Comparison of ENCODE assay signal across 19 cellular contexts in the genomic region with DNA sequence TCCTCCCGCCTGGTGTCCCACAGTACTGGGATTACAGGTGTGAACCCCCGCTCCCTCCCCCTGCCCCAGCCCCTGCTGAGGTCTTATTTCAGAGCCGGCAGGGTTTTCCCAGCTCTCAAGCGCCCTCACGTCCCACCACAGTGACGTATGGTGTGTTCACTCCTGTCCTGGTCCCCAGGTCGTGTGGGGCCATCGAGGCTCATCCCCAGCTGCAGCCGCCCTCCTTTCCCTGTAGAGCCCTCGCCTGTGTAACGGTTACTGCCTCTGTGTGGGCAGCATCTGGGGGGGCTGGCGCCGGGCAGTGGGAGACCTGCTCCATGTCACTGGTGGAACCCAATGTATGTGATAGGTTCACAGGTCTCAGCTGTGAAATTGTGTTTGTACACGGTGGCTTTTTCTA. TPM values are rescaled to one million over a fixed set of nuclear protein-coding genes. Genes with fewer than 3 reads are reported as not detected.
DNase-seq lines count a peak whose midpoint lies in the region; ATAC-seq and TF ChIP-seq lines count a peak whose summit lies in the region.
"Had no signal": no experiment of that assay in that cellular context is flagged by ENCODE, and none has a peak within 500 bp of the region (broad histone marks: within the 10 kb centered on the region; RNA-seq: fewer than 3 reads in every experiment).

No MANE protein-coding gene starts in this region.

- ATAC-seq in natural killer cell (no peak), GM19351 (IDR thresholded peaks at IDR 0.05; ENCODE audit: unreplicated experiment) (no peak)
- ATAC-seq in natural killer cell treated with Interleukin-12 subunit alpha and Interleukin-12 subunit beta and Interleukin-15 and Interleukin-18, amount 100 ng/mL, for 72 hours: no peak

- no peaks in the 10 kb centered on the region for H3K36me3 ChIP-seq in neural progenitor cell
- H3K36me3 ChIP-seq in OCI-LY7 (ENCODE audit: insufficient read depth, low read length): peaks cover 7% of the 10 kb centered on the region
- H3K36me3 ChIP-seq: neutrophil had no signal

- no peak overlapping the region for H3K27ac Mint-ChIP-seq in natural killer cell
- peak overlapping the region in 1 of 2 donors; percentile 75 for H3K27ac Mint-ChIP-seq in natural killer cell treated with Interleukin-12 subunit alpha and Interleukin-12 subunit beta and Interleukin-15 and Interleukin-18, amount 100 ng/mL, for 72 hours
- H3K27ac Mint-ChIP-seq in neural progenitor cell: peak overlapping the region; percentile 79

- H3K4me1 ChIP-seq in neural progenitor cell: peaks cover 45% of the 10 kb centered on the region
- peaks cover 21% of the 10 kb centered on the region for H3K4me1 ChIP-seq in OCI-LY7 (ENCODE audit: insufficient read depth, low read length, poor library complexity, severe bottlenecking)

- H3K9me3 ChIP-seq in neural progenitor cell (ENCODE audit: low read depth): no peaks in the 10 kb centered on the region
- peaks cover 22% of the 10 kb centered on the region for H3K9me3 ChIP-seq in OCI-LY7 (ENCODE audit: low read length)

- H3K4me3 ChIP-seq in coronary artery: peak overlapping the region; percentile 46
- H3K4me3 ChIP-seq in neural progenitor cell: no peak overlapping the region
- H3K4me3 ChIP-seq in OCI-LY7 (ENCODE audit: low read depth, low read length, poor library complexity, severe bottlenecking): no peak overlapping the region
- H3K4me3 ChIP-seq: lung, SK-N-MC, smooth muscle cell, stomach had no signal

- no peaks in the 10 kb centered on the region for H3K27me3 ChIP-seq in neural progenitor cell
- H3K27me3 ChIP-seq: neutrophil, stomach had no signal

- CTCF ChIA-PET in GM10248 (lab: Yijun Ruan, JAX) (no interaction called here), OCI-LY7 (lab: Charles Lee; ENCODE audit: unreplicated experiment) (no interaction called here)

- H3K4me2 ChIP-seq in neural progenitor cell (peak overlapping the region; percentile 10), OCI-LY7 (ENCODE audit: low read length) (no peak overlapping the region)
- H3K4me2 ChIP-seq: smooth muscle cell had no signal

- H2AFZ ChIP-seq in neural progenitor cell (replicated peaks) (no peak overlapping the region), OCI-LY7 (ENCODE audit: low read length) (no peak overlapping the region)

- H3K9me2 ChIP-seq in OCI-LY7 (ENCODE audit: insufficient read depth, low read length): no peaks in the 10 kb centered on the region

- DNase-seq in natural killer cell (no peak), coronary artery (ENCODE audit: low spot score) (no peak), neural progenitor cell (ENCODE audit: low spot score) (no peak), GM10248 (ENCODE audit: extremely low spot score) (no peak), OCI-LY7 (ENCODE audit: low spot score) (no peak), GM13977 (ENCODE audit: low spot score) (no peak)
- DNase-seq in natural killer cell treated with Interleukin-12 subunit alpha and Interleukin-12 subunit beta and Interleukin-15 and Interleukin-18, amount 100 ng/mL, for 72 hours (ENCODE audit: low spot score): no peak
- DNase-seq: activated CD8-positive, alpha-beta memory T cell treated with anti-CD3 and anti-CD28 coated beads, Interleukin-2, amount 50 U/mL, for 4 hours; cortex of kidney; DMS79; HCEC 1CT; KG1; NCI-H1436; stomach had no signal

- in situ Hi-C loops in GM13977 (cut with MboI; ENCODE audit: low pct_unique_long_range_greater_than_20kb, low sequenced_read_pairs, unreplicated experiment): no loop called here

- intact Hi-C loops in natural killer cell (cut with micrococcal nuclease): no loop called here
- intact Hi-C loops in OCI-LY7 (cut with micrococcal nuclease; ENCODE audit: unreplicated experiment): no loop called here

- H3K79me2 ChIP-seq in neural progenitor cell (ENCODE audit: low read depth): peaks cover 98% of the 10 kb centered on the region
- no peaks in the 10 kb centered on the region for H3K79me2 ChIP-seq in OCI-LY7 (ENCODE audit: insufficient read depth, low read depth, low read length)

- H3K4me3 Mint-ChIP-seq in natural killer cell (peak overlapping the region; percentile 38), neural progenitor cell (no peak overlapping the region)
- no peak overlapping the region for H3K4me3 Mint-ChIP-seq in natural killer cell treated with Interleukin-12 subunit alpha and Interleukin-12 subunit beta and Interleukin-15 and Interleukin-18, amount 100 ng/mL, for 72 hours

- POLR2A ChIA-PET in GM10248 (lab: Yijun Ruan, JAX) (no interaction called here), OCI-LY7 (lab: Charles Lee) (no interaction called here)

- no peak overlapping the region for H3K9ac ChIP-seq in neural progenitor cell

- H3K4me1 Mint-ChIP-seq in natural killer cell (peaks cover 16 to 40% of the 10 kb centered on the region in 2 donors), neural progenitor cell (peaks cover 58% of the 10 kb centered on the region)
- peaks cover 17 to 20% of the 10 kb centered on the region in 2 donors for H3K4me1 Mint-ChIP-seq in natural killer cell treated with Interleukin-12 subunit alpha and Interleukin-12 subunit beta and Interleukin-15 and Interleukin-18, amount 100 ng/mL, for 72 hours (ENCODE audit: low read depth in 2 of 2)

- H3K36me3 Mint-ChIP-seq in natural killer cell (no peaks in the 10 kb centered on the region), neural progenitor cell (peaks cover 22% of the 10 kb centered on the region)
- H3K36me3 Mint-ChIP-seq in natural killer cell treated with Interleukin-12 subunit alpha and Interleukin-12 subunit beta and Interleukin-15 and Interleukin-18, amount 100 ng/mL, for 72 hours: no peaks in the 10 kb centered on the region

- no peak for TF ChIP-seq CTCF in natural killer cell (IDR thresholded peaks at IDR 0.05)
- TF ChIP-seq CTCF in coronary artery (IDR thresholded peaks at IDR 0.05): no peak
- no peak for TF ChIP-seq CTCF in neural progenitor cell (IDR thresholded peaks at IDR 0.05)
- TF ChIP-seq CTCF in GM10248 (IDR thresholded peaks at IDR 0.05; ENCODE audit: control extremely low read depth, extremely low read depth, low read depth, missing control alignments): no peak
- TF ChIP-seq CTCF in OCI-LY7 (conservative IDR thresholded peaks at IDR 0.05; ENCODE audit: low read length): no peak
- TF ChIP-seq CTCF in GM13977 (IDR thresholded peaks at IDR 0.05; ENCODE audit: extremely low read depth, insufficient read depth, missing control alignments): no peak

- H3K27ac ChIP-seq in coronary artery (peak overlapping the region in 1 of 2 donors; percentile 4), neural progenitor cell (no peak overlapping the region), OCI-LY7 (ENCODE audit: low read depth, low read length, poor library complexity, severe bottlenecking) (no peak overlapping the region)
- H3K27ac ChIP-seq: neutrophil, SK-N-MC had no signal

- H4K20me1 ChIP-seq in neural progenitor cell (ENCODE audit: low read depth) (peaks cover 69% of the 10 kb centered on the region), OCI-LY7 (ENCODE audit: insufficient read depth, low read length) (no peaks in the 10 kb centered on the region)

- H3K9me3 Mint-ChIP-seq in natural killer cell (no peaks in the 10 kb centered on the region), neural progenitor cell (no peaks in the 10 kb centered on the region)
- no peaks in the 10 kb centered on the region for H3K9me3 Mint-ChIP-seq in natural killer cell treated with Interleukin-12 subunit alpha and Interleukin-12 subunit beta and Interleukin-15 and Interleukin-18, amount 100 ng/mL, for 72 hours

- BruUV-seq in OCI-LY7 (replicated peaks; lab: Mats Ljungman, UMichigan): no TSS peak

- H3K27me3 Mint-ChIP-seq in natural killer cell (ENCODE audit: low read depth in 2 of 2): no peaks in the 10 kb centered on the region
- no peaks in the 10 kb centered on the region for H3K27me3 Mint-ChIP-seq in natural killer cell treated with Interleukin-12 subunit alpha and Interleukin-12 subunit beta and Interleukin-15 and Interleukin-18, amount 100 ng/mL, for 72 hours
- H3K27me3 Mint-ChIP-seq in neural progenitor cell (ENCODE audit: insufficient read depth, low read depth): peaks cover 9% of the 10 kb centered on the region

- H3F3A ChIP-seq in neural progenitor cell (ENCODE audit: low read depth): peaks cover 48% of the 10 kb centered on the region

RNA-seq across cellular contexts. Expression of a gene that starts 23.2 kb away (rescaled TPM):
- total RNA-seq in natural killer cell (100 to 1,000 TPM in 2 of 3 donors, 10 to 100 TPM in 1; 96.9 to 145 (median 140) TPM), neural progenitor cell (ENCODE audit: low replicate concordance) (7.4 and 15.7 TPM in 2 replicates), OCI-LY7 (2022) (10.0 and 11.7 TPM in 2 replicates)
- total RNA-seq in natural killer cell treated with Interleukin-12 subunit alpha and Interleukin-12 subunit beta and Interleukin-15 and Interleukin-18, amount 100 ng/mL, for 72 hours: 10 to 100 TPM; 16.5 to 42.7 TPM
- 3.4 and 4.7 TPM in 2 replicates for total RNA-seq in OCI-LY7 (2014; rRNA removed; shearing (Covaris generic))

RNA-seq across cellular contexts. Expression of a gene that starts 56.8 kb away (rescaled TPM):
- 10 to 100 TPM; 40.3 to 53.0 (median 43.3) TPM for total RNA-seq in natural killer cell
- total RNA-seq in natural killer cell treated with Interleukin-12 subunit alpha and Interleukin-12 subunit beta and Interleukin-15 and Interleukin-18, amount 100 ng/mL, for 72 hours: 10 to 100 TPM; 43.4 to 61.8 TPM
- 11.3 and 68.2 TPM in 2 replicates for total RNA-seq in neural progenitor cell (ENCODE audit: low replicate concordance)
- 25.7 and 47.4 TPM in 2 replicates for total RNA-seq in OCI-LY7 (2014; rRNA removed; shearing (Covaris generic))
- 55.4 and 55.7 TPM in 2 replicates for total RNA-seq in OCI-LY7 (2022)
